29 cellular contexts compared by ENCODE assay signal in genomic region chr2:121570036-121570664, GRCh38. TPM values are rescaled to one million over a fixed set of nuclear protein-coding genes. Genes with fewer than 3 reads are reported as not detected.
DNase-seq lines count a peak whose midpoint lies in the region; ATAC-seq and TF ChIP-seq lines count a peak whose summit lies in the region.
"Had no signal": no experiment of that assay in that cellular context is flagged by ENCODE, and none has a peak within 500 bp of the region (broad histone marks: within the 10 kb centered on the region; RNA-seq: fewer than 3 reads in every experiment).

No MANE protein-coding gene starts in this region.

- no peak overlapping the region for H3K4me3 Mint-ChIP-seq in GM23338
- H3K4me3 Mint-ChIP-seq in neural crest cell = peak overlapping the region; percentile 5
- no peak overlapping the region for H3K4me3 Mint-ChIP-seq in activated CD8-positive, alpha-beta T cell treated with anti-CD3 and anti-CD28 coated beads, Interleukin-2, amount 10 ng/mL, durations not matched to agents 7 days and 5 days
- H3K4me3 Mint-ChIP-seq: activated CD8-positive, alpha-beta T cell treated with anti-CD3 and anti-CD28 coated beads for 36 hours; activated T-helper 17 cell treated with anti-CD3 and anti-CD28 coated beads, Interleukin-2, amount 50 U/mL, for 72 hours; stimulated activated memory B cell treated with anti-CD40 and anti-IgM and Interleukin-4, amounts not matched to agents 10 μg/mL and 1 μg/mL and 100 μg/mL, for 72 hours had no signal

- H3K9me3 Mint-ChIP-seq in GM23338 (no peaks in the 10 kb centered on the region), neural crest cell (no peaks in the 10 kb centered on the region)
- H3K9me3 Mint-ChIP-seq in activated CD8-positive, alpha-beta T cell treated with anti-CD3 and anti-CD28 coated beads, Interleukin-2, amount 10 ng/mL, durations not matched to agents 7 days and 5 days (ENCODE audit: insufficient read depth) = no peaks in the 10 kb centered on the region
- H3K9me3 Mint-ChIP-seq: activated CD8-positive, alpha-beta T cell treated with anti-CD3 and anti-CD28 coated beads for 36 hours; activated T-helper 17 cell treated with anti-CD3 and anti-CD28 coated beads, Interleukin-2, amount 50 U/mL, for 72 hours; stimulated activated memory B cell treated with anti-CD40 and anti-IgM and Interleukin-4, amounts not matched to agents 10 μg/mL and 1 μg/mL and 100 μg/mL, for 72 hours had no signal

- H3K4me1 Mint-ChIP-seq in GM23338 (peaks cover 5% of the 10 kb centered on the region), neural crest cell (peaks cover 68% of the 10 kb centered on the region)
- H3K4me1 Mint-ChIP-seq in activated CD8-positive, alpha-beta T cell treated with anti-CD3 and anti-CD28 coated beads, Interleukin-2, amount 10 ng/mL, durations not matched to agents 7 days and 5 days (ENCODE audit: low read depth) = peaks cover 3% of the 10 kb centered on the region

- DNase-seq in GM23338 (ENCODE audit: low spot score) (no peak), NCI-H2171 treated with DMSO at 0.1 percent for 48 hours (lab: John Stamatoyannopoulos, UW) (peak; percentile 84), foreskin melanocyte (peak; percentile 47), neural crest cell (ENCODE audit: low read depth, low spot score) (no peak), NCI-H2196 (lab: John Stamatoyannopoulos, UW; ENCODE audit: unreplicated experiment) (no peak), DMS114 treated with DMSO at 0.1 percent for 48 hours (lab: John Stamatoyannopoulos, UW; ENCODE audit: unreplicated experiment) (no peak)
- DNase-seq in activated T-cell treated with anti-CD3 and anti-CD28 coated beads, Interleukin-2, amount 50 U/mL, for 48 hours = no peak
- no peak for DNase-seq in activated CD8-positive, alpha-beta T cell treated with anti-CD3 and anti-CD28 coated beads, Interleukin-2, amount 10 ng/mL, durations not matched to agents 7 days and 5 days
- DNase-seq: activated CD8-positive, alpha-beta T cell treated with anti-CD3 and anti-CD28 coated beads for 36 hours; activated naive CD4-positive, alpha-beta T cell treated with anti-CD3 and anti-CD28 coated beads, Interleukin-2, amount 50 U/mL, for 16 hours; amygdala; hippocampal formation; left ventricle myocardium superior; mesendoderm; NCI-H1694 treated with DMSO at 0.1 percent for 48 hours; NCI-H526 treated with DMSO at 0.1 percent for 48 hours; nucleus accumbens; Peyer's patch; SHP77 treated with DMSO at 0.1 percent for 48 hours; transverse colon had no signal

- no peak overlapping the region for H2AFZ ChIP-seq in GM23338

- no peaks in the 10 kb centered on the region for H3K36me3 ChIP-seq in GM23338 (ENCODE audit: insufficient read depth)
- H3K36me3 ChIP-seq: breast epithelium, Peyer's patch, transverse colon had no signal

- no peaks in the 10 kb centered on the region for H3F3A ChIP-seq in GM23338 (replicated peaks; ENCODE audit: low read depth)

- H3K27me3 ChIP-seq in GM23338 (ENCODE audit: insufficient read depth) = no peaks in the 10 kb centered on the region
- H3K27me3 ChIP-seq: breast epithelium, gastroesophageal sphincter, Peyer's patch, transverse colon had no signal

- no peaks in the 10 kb centered on the region for H3K9me2 ChIP-seq in GM23338 (ENCODE audit: insufficient read depth)

- peaks cover 2% of the 10 kb centered on the region; the same call in 1 of the 3 replicates for H3K36me3 Mint-ChIP-seq in GM23338 (ENCODE audit: low read depth)
- no peaks in the 10 kb centered on the region for H3K36me3 Mint-ChIP-seq in neural crest cell (ENCODE audit: low read depth)
- peaks cover 16% of the 10 kb centered on the region for H3K36me3 Mint-ChIP-seq in activated CD8-positive, alpha-beta T cell treated with anti-CD3 and anti-CD28 coated beads, Interleukin-2, amount 10 ng/mL, durations not matched to agents 7 days and 5 days (ENCODE audit: low read depth)

- H3K27ac Mint-ChIP-seq in GM23338 (no peak overlapping the region), neural crest cell (ENCODE audit: unreplicated experiment) (no peak overlapping the region)
- H3K27ac Mint-ChIP-seq in activated CD8-positive, alpha-beta T cell treated with anti-CD3 and anti-CD28 coated beads, Interleukin-2, amount 10 ng/mL, durations not matched to agents 7 days and 5 days = no peak overlapping the region
- H3K27ac Mint-ChIP-seq: activated CD8-positive, alpha-beta T cell treated with anti-CD3 and anti-CD28 coated beads for 36 hours; activated T-helper 17 cell treated with anti-CD3 and anti-CD28 coated beads, Interleukin-2, amount 50 U/mL, for 72 hours; progenitor cell of endocrine pancreas; stimulated activated memory B cell treated with anti-CD40 and anti-IgM and Interleukin-4, amounts not matched to agents 10 μg/mL and 1 μg/mL and 100 μg/mL, for 72 hours had no signal

- TF ChIP-seq CTCF in GM23338 (conservative IDR thresholded peaks at IDR 0.05; ENCODE audit: low read depth in 2 of 2) (no peak), neural crest cell (conservative IDR thresholded peaks at IDR 0.05) (no peak)

- CTCF ChIA-PET in activated CD8-positive, alpha-beta T cell treated with anti-CD3 and anti-CD28 coated beads, Interleukin-2, amount 10 ng/mL, durations not matched to agents 7 days and 5 days (lab: Charles Lee) = no interaction called here

- POLR2A ChIA-PET in activated CD8-positive, alpha-beta T cell treated with anti-CD3 and anti-CD28 coated beads, Interleukin-2, amount 10 ng/mL, durations not matched to agents 7 days and 5 days (lab: Charles Lee) = no interaction called here

- no peak overlapping the region for H3K4me2 ChIP-seq in GM23338

- H3K27ac ChIP-seq in GM23338 (ENCODE audit: low read depth) = peak overlapping the region; percentile 36; the same call in 1 of the 2 replicates
- H3K27ac ChIP-seq: breast epithelium, gastroesophageal sphincter, Peyer's patch, transverse colon had no signal

- no peak overlapping the region for H3K4me3 ChIP-seq in GM23338
- H3K4me3 ChIP-seq: breast epithelium, gastroesophageal sphincter, Peyer's patch, transverse colon had no signal

- H3K4me1 ChIP-seq in GM23338 (ENCODE audit: insufficient read depth) = peaks cover 5% of the 10 kb centered on the region
- H3K4me1 ChIP-seq: Peyer's patch had no signal

- no peak for ATAC-seq in GM23338
- no peak for ATAC-seq in activated CD8-positive, alpha-beta T cell treated with anti-CD3 and anti-CD28 coated beads, Interleukin-2, amount 10 ng/mL, durations not matched to agents 7 days and 5 days
- ATAC-seq: activated CD8-positive, alpha-beta T cell treated with anti-CD3 and anti-CD28 coated beads for 36 hours; activated T-helper 17 cell treated with anti-CD3 and anti-CD28 coated beads, Interleukin-2, amount 50 U/mL, for 72 hours; gastroesophageal sphincter; left ventricle myocardium superior; stimulated activated memory B cell treated with anti-CD40 and anti-IgM and Interleukin-4, amounts not matched to agents 10 μg/mL and 1 μg/mL and 100 μg/mL, for 72 hours had no signal

- peaks cover 69% of the 10 kb centered on the region for H3K79me2 ChIP-seq in GM23338 (replicated peaks; ENCODE audit: insufficient read depth)

- peaks cover 22% of the 10 kb centered on the region; the same call in 1 of the 2 replicates for H4K20me1 ChIP-seq in GM23338 (replicated peaks; ENCODE audit: insufficient read depth)

- H3K27me3 Mint-ChIP-seq in GM23338 (ENCODE audit: insufficient read depth, low read depth, poor library complexity) (peaks cover 3% of the 10 kb centered on the region), neural crest cell (ENCODE audit: low read depth) (no peaks in the 10 kb centered on the region)
- H3K27me3 Mint-ChIP-seq in activated CD8-positive, alpha-beta T cell treated with anti-CD3 and anti-CD28 coated beads, Interleukin-2, amount 10 ng/mL, durations not matched to agents 7 days and 5 days (ENCODE audit: low read depth) = no peaks in the 10 kb centered on the region
- H3K27me3 Mint-ChIP-seq: activated CD8-positive, alpha-beta T cell treated with anti-CD3 and anti-CD28 coated beads for 36 hours; activated T-helper 17 cell treated with anti-CD3 and anti-CD28 coated beads, Interleukin-2, amount 50 U/mL, for 72 hours; progenitor cell of endocrine pancreas; stimulated activated memory B cell treated with anti-CD40 and anti-IgM and Interleukin-4, amounts not matched to agents 10 μg/mL and 1 μg/mL and 100 μg/mL, for 72 hours had no signal

TF ChIP-seq in GM23338, 12 proteins besides CTCF, POLR2A, EP300 and RAD21 (continues in another document):
- TF ChIP-seq ZNF331 (CRISPR knock-in tag; IDR thresholded peaks at IDR 0.05; ENCODE audit: low read depth) (no peak), EZH2phosphoT487 (IDR thresholded peaks at IDR 0.05; ENCODE audit: unreplicated experiment) (no peak), ETS1 (IDR thresholded peaks at IDR 0.05) (no peak), ZNF114 (CRISPR knock-in tag; IDR thresholded peaks at IDR 0.05) (no peak)

RNA-seq across cellular contexts. Expression of gene RNU4ATAC, which starts 39.5 kb away (rescaled TPM):
- not detected in 2 replicates for total RNA-seq in GM23338 (2014; rRNA removed; shearing (Covaris generic))
- polyA plus RNA-seq in GM23338 (2016; fragmentation: Nextera tagmentation; extraction: Ambion mirVana) = 9.5 TPM in 1 of 2 replicates, not detected in the other
- total RNA-seq in neural crest cell = not detected in 2 replicates
- total RNA-seq in activated CD8-positive, alpha-beta T cell treated with anti-CD3 and anti-CD28 coated beads, Interleukin-2, amount 10 ng/mL, durations not matched to agents 7 days and 5 days = not detected
- total RNA-seq: activated CD8-positive, alpha-beta T cell treated with anti-CD3 and anti-CD28 coated beads for 36 hours; activated T-helper 17 cell treated with anti-CD3 and anti-CD28 coated beads, Interleukin-2, amount 50 U/mL, for 72 hours; breast epithelium; chondrocyte; gastroesophageal sphincter; left ventricle myocardium superior; progenitor cell of endocrine pancreas; subcutaneous adipose tissue; T-helper 2 cell treated with Interferon-gamma antibody and Interleukin-4, amounts not matched to agents 100 ng/mL and 5 ng/mL, for 36 hours had no signal
- polyA plus RNA-seq: BJ had no signal

Comparison
In these comparisons a context has a peak if more than half of its experiments do, and no peak if none do; other contexts are left out.
1. DNase-seq: peak in NCI-H2171 treated with DMSO at 0.1 percent for 48 hours (single experiment) and foreskin melanocyte (single experiment); none in GM23338 (single experiment), neural crest cell (single experiment), activated T-cell treated with anti-CD3 and anti-CD28 coated beads, Interleukin-2, amount 50 U/mL, for 48 hours (0 of 2), NCI-H2196 (single experiment), activated CD8-positive, alpha-beta T cell treated with anti-CD3 and anti-CD28 coated beads, Interleukin-2, amount 10 ng/mL, durations not matched to agents 7 days and 5 days (single experiment) and DMS114 treated with DMSO at 0.1 percent for 48 hours (single experiment).